1 cellular context compared by ENCODE assay signal in genomic region chr12:93122569-93123091, GRCh38.
TF ChIP-seq lines count a peak whose summit lies in the region.

No MANE protein-coding gene starts in this region.

TF ChIP-seq in HepG2, 621 proteins besides CTCF, POLR2A, EP300 and RAD21 (continued from another document and continues in another):
- TF ChIP-seq SKIL (CRISPR knock-in tag; IDR thresholded peaks at IDR 0.05; ENCODE audit: borderline replicate concordance) (no peak), ATRX (CRISPR knock-in tag; IDR thresholded peaks at IDR 0.05; ENCODE audit: borderline replicate concordance) (no peak), REXO4 (CRISPR knock-in tag; IDR thresholded peaks at IDR 0.05; ENCODE audit: borderline replicate concordance) (no peak), XRCC5 (optimal IDR thresholded peaks at IDR 0.05; ENCODE audit: low read length) (peak; percentile 17), ZNF234 (CRISPR knock-in tag; conservative IDR thresholded peaks at IDR 0.05) (no peak), ZFY (CRISPR knock-in tag; IDR thresholded peaks at IDR 0.05) (peak; percentile 41; the same call in 1 of the 2 replicates), DZIP1 (CRISPR knock-in tag; IDR thresholded peaks at IDR 0.05) (no peak), ZNF607 (CRISPR knock-in tag; IDR thresholded peaks at IDR 0.05; ENCODE audit: borderline replicate concordance) (no peak), AFF4 (CRISPR knock-in tag; IDR thresholded peaks at IDR 0.05) (no peak), ZFP36L1 (CRISPR knock-in tag; IDR thresholded peaks at IDR 0.05) (no peak), PPARG (CRISPR knock-in tag; conservative IDR thresholded peaks at IDR 0.05) (no peak), ZBTB2 (CRISPR knock-in tag; IDR thresholded peaks at IDR 0.05; ENCODE audit: low read depth) (no peak), RBFOX2 (IDR thresholded peaks at IDR 0.05; ENCODE audit: low read depth, low read length) (no peak), ZNF552 (CRISPR knock-in tag; IDR thresholded peaks at IDR 0.05; ENCODE audit: borderline replicate concordance) (no peak), TGIF2 (CRISPR knock-in tag; IDR thresholded peaks at IDR 0.05) (no peak), PAF1 (CRISPR knock-in tag; IDR thresholded peaks at IDR 0.05) (no peak), ZNF350 (CRISPR knock-in tag; IDR thresholded peaks at IDR 0.05; ENCODE audit: borderline replicate concordance, low read depth) (no peak), MTF1 (CRISPR knock-in tag; IDR thresholded peaks at IDR 0.05) (no peak), ZNF441 (CRISPR knock-in tag; IDR thresholded peaks at IDR 0.05; ENCODE audit: borderline replicate concordance) (no peak), PHF20 (CRISPR knock-in tag; IDR thresholded peaks at IDR 0.05) (no peak), ZNF550 (CRISPR knock-in tag; IDR thresholded peaks at IDR 0.05; ENCODE audit: borderline replicate concordance) (no peak), SIX1 (CRISPR knock-in tag; IDR thresholded peaks at IDR 0.05; ENCODE audit: borderline replicate concordance) (no peak), MXD4 (CRISPR knock-in tag; IDR thresholded peaks at IDR 0.05) (no peak), ZNF687 (CRISPR knock-in tag; IDR thresholded peaks at IDR 0.05) (no peak), ZNF275 (CRISPR knock-in tag; IDR thresholded peaks at IDR 0.05; ENCODE audit: borderline replicate concordance) (no peak), ZBTB8A (CRISPR knock-in tag; IDR thresholded peaks at IDR 0.05; ENCODE audit: borderline replicate concordance, low read depth) (no peak), SMARCC2 (IDR thresholded peaks at IDR 0.05) (no peak), REL (CRISPR knock-in tag; conservative IDR thresholded peaks at IDR 0.05) (no peak), NFKB2 (CRISPR knock-in tag; IDR thresholded peaks at IDR 0.05; ENCODE audit: borderline replicate concordance) (no peak), UBTF (CRISPR knock-in tag; IDR thresholded peaks at IDR 0.05) (0 out of 2 replicates have a peak, but pooled peaks have one; percentile 26), ZNF512 (CRISPR knock-in tag; IDR thresholded peaks at IDR 0.05) (no peak), BATF2 (CRISPR knock-in tag; IDR thresholded peaks at IDR 0.05) (no peak), NR0B2 (CRISPR knock-in tag; IDR thresholded peaks at IDR 0.05) (no peak), HDAC1 (CRISPR knock-in tag; IDR thresholded peaks at IDR 0.05) (peak; percentile 41; the same call in 1 of the 2 replicates), TOE1 (CRISPR knock-in tag; IDR thresholded peaks at IDR 0.05) (no peak)
